In the genomic region with DNA sequence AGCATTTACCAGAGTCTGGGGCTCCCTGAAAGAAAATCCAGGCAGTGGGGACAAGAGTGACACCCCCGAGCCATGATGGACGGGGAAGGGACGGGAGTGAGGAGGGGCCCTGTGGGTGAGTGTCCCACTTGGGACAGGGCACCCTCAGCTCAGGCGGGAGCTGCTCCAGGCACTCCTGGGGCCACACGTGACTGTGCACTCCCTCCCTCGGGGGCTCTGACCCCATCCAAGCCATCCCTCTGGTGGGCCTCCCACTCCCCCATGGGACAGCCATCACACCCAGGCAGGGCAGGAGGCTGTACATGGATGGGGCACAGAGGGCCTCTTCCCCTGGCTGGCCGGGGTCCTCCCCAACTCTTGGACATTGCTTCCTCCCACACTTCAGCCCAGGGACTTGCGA, we compare ENCODE assay signal across 18 cellular contexts. TPM values are rescaled to one million over a fixed set of nuclear protein-coding genes. Genes with fewer than 3 reads are reported as not detected.
A peak's percentile ranks its signal among the peaks of the same experiment; 100 is the strongest.
DNase-seq lines count a peak whose midpoint lies in the region; ATAC-seq, FAIRE-seq and TF ChIP-seq lines count a peak whose summit lies in the region.
"Had no signal": no experiment of that assay in that cellular context is flagged by ENCODE, and none has a peak within 500 bp of the region (broad histone marks: within the 10 kb centered on the region; RNA-seq: fewer than 3 reads in every experiment).

No MANE protein-coding gene starts in this region.

- no peaks in the 10 kb centered on the region for H3K27me3 Mint-ChIP-seq in stimulated activated naive CD8-positive, alpha-beta T cell treated with anti-CD3 and anti-CD28 coated beads, Interleukin-15, amount 100 ng/mL, for 72 hours
- H3K27me3 Mint-ChIP-seq in stimulated activated naive B cell treated with anti-CD40 and anti-IgM and Interleukin-4, amounts not matched to agents 10 μg/mL and 1 μg/mL and 100 μg/mL, for 72 hours: no peaks in the 10 kb centered on the region
- H3K27me3 Mint-ChIP-seq: B cell; CD4-positive, alpha-beta T cell had no signal

- TF ChIP-seq POLR2A in GM12891 (IDR thresholded peaks at IDR 0.05; ENCODE audit: low read depth, low read length): no peak

- DNase-seq in stimulated activated naive CD8-positive, alpha-beta T cell treated with anti-CD3 and anti-CD28 coated beads, Interleukin-15, amount 100 ng/mL, for 72 hours: no peak
- no peak for DNase-seq in stimulated activated naive CD8-positive, alpha-beta T cell treated with anti-CD3 and anti-CD28 coated beads, Interleukin-15, Interleukin-2, amounts not matched to agents 100 U/mL and 50 U/mL, for 24 hours
- no peak for DNase-seq in stimulated activated naive B cell treated with anti-CD40 and anti-IgM and Interleukin-4, amounts not matched to agents 10 μg/mL and 1 μg/mL and 100 μg/mL, for 72 hours
- DNase-seq in GM12891 (ENCODE audit: insufficient read length, low spot score): no peak
- DNase-seq: 8988T; CD4-positive, alpha-beta T cell; DMS153; GDM1; NCI-H1105; NCI-H1694 treated with DMSO at 0.1 percent for 48 hours; NCI-H2107; NCI-H510A treated with DMSO at 0.1 percent for 48 hours; NCI-H774; Right ventricle myocardium superior had no signal

- H3K36me3 Mint-ChIP-seq in stimulated activated naive B cell treated with anti-CD40 and anti-IgM and Interleukin-4, amounts not matched to agents 10 μg/mL and 1 μg/mL and 100 μg/mL, for 72 hours: peaks cover 24 to 40% of the 10 kb centered on the region in 2 donors

- H3K27ac Mint-ChIP-seq in stimulated activated naive CD8-positive, alpha-beta T cell treated with anti-CD3 and anti-CD28 coated beads, Interleukin-15, amount 100 ng/mL, for 72 hours: no peak overlapping the region
- H3K27ac Mint-ChIP-seq in stimulated activated naive B cell treated with anti-CD40 and anti-IgM and Interleukin-4, amounts not matched to agents 10 μg/mL and 1 μg/mL and 100 μg/mL, for 72 hours: peak overlapping the region; percentile 42
- H3K27ac Mint-ChIP-seq: B cell; CD4-positive, alpha-beta T cell had no signal

- no peak overlapping the region for H3K4me3 Mint-ChIP-seq in stimulated activated naive CD8-positive, alpha-beta T cell treated with anti-CD3 and anti-CD28 coated beads, Interleukin-15, amount 100 ng/mL, for 72 hours
- H3K4me3 Mint-ChIP-seq in stimulated activated naive B cell treated with anti-CD40 and anti-IgM and Interleukin-4, amounts not matched to agents 10 μg/mL and 1 μg/mL and 100 μg/mL, for 72 hours: no peak overlapping the region
- H3K4me3 Mint-ChIP-seq: B cell; CD4-positive, alpha-beta T cell had no signal

- peaks cover 9% of the 10 kb centered on the region for H3K4me1 Mint-ChIP-seq in stimulated activated naive CD8-positive, alpha-beta T cell treated with anti-CD3 and anti-CD28 coated beads, Interleukin-15, amount 100 ng/mL, for 72 hours
- H3K4me1 Mint-ChIP-seq in stimulated activated naive B cell treated with anti-CD40 and anti-IgM and Interleukin-4, amounts not matched to agents 10 μg/mL and 1 μg/mL and 100 μg/mL, for 72 hours: peaks cover 11 to 29% of the 10 kb centered on the region in 2 donors

- ATAC-seq in stimulated activated naive CD8-positive, alpha-beta T cell treated with anti-CD3 and anti-CD28 coated beads, Interleukin-15, amount 100 ng/mL, for 72 hours: peak; percentile 7
- no peak for ATAC-seq in stimulated activated naive CD8-positive, alpha-beta T cell treated with anti-CD3 and anti-CD28 coated beads, Interleukin-15, Interleukin-2, amounts not matched to agents 100 U/mL and 50 U/mL, for 24 hours
- no peak for ATAC-seq in stimulated activated naive B cell treated with anti-CD40 and anti-IgM and Interleukin-4, amounts not matched to agents 10 μg/mL and 1 μg/mL and 100 μg/mL, for 72 hours (replicated peaks)

- no peaks in the 10 kb centered on the region for H3K9me3 Mint-ChIP-seq in stimulated activated naive CD8-positive, alpha-beta T cell treated with anti-CD3 and anti-CD28 coated beads, Interleukin-15, amount 100 ng/mL, for 72 hours
- no peaks in the 10 kb centered on the region for H3K9me3 Mint-ChIP-seq in stimulated activated naive B cell treated with anti-CD40 and anti-IgM and Interleukin-4, amounts not matched to agents 10 μg/mL and 1 μg/mL and 100 μg/mL, for 72 hours
- H3K9me3 Mint-ChIP-seq: CD4-positive, alpha-beta T cell had no signal

- FAIRE-seq in GM12891 (lab: Jason Lieb, UNC): no peak
- FAIRE-seq: GM19239, HTR-8/SVneo, RCC 7860 had no signal

TF ChIP-seq in GM12891, 5 proteins besides CTCF, POLR2A, EP300 and RAD21:
- TF ChIP-seq POU2F2 (IDR thresholded peaks at IDR 0.05; ENCODE audit: low read depth, low read length): no peak

RNA-seq across cellular contexts. Expression of gene CARD9, which starts 3.0 kb away (rescaled TPM):
- polyA plus RNA-seq in GM12891 (2012; ENCODE audit: low read depth, missing spikeins): 0.33 TPM

RNA-seq across cellular contexts. Expression of gene DNLZ, which starts 12.9 kb away (rescaled TPM):
- polyA plus RNA-seq in GM12891 (2012; ENCODE audit: low read depth, missing spikeins): 12.1 TPM

RNA-seq across cellular contexts. Expression of gene SNAPC4, which starts 23.5 kb away (rescaled TPM):
- 9.8 TPM for polyA plus RNA-seq in GM12891 (2012; ENCODE audit: low read depth, missing spikeins)

RNA-seq across cellular contexts. Expression of gene ENTR1, which starts 34.0 kb away (rescaled TPM):
- 33.7 TPM for polyA plus RNA-seq in GM12891 (2012; ENCODE audit: low read depth, missing spikeins)

RNA-seq across cellular contexts. Expression of gene PMPCA, which starts 34.0 kb away (rescaled TPM):
- 111 TPM for polyA plus RNA-seq in GM12891 (2012; ENCODE audit: low read depth, missing spikeins)
